1 cellular context compared by ENCODE assay signal in genomic region chr13:50521750-50522149, GRCh38.
TF ChIP-seq lines count a peak whose summit lies in the region.

No MANE protein-coding gene starts in this region.

TF ChIP-seq in GM23338, 12 proteins besides CTCF, POLR2A, EP300 and RAD21 (continued from another document):
- TF ChIP-seq ZNF462 (CRISPR knock-in tag; IDR thresholded peaks at IDR 0.05) (no peak), ETS1 (IDR thresholded peaks at IDR 0.05) (no peak), ZNF331 (CRISPR knock-in tag; IDR thresholded peaks at IDR 0.05; ENCODE audit: low read depth) (no peak), POLR2AphosphoS5 (IDR thresholded peaks at IDR 0.05; ENCODE audit: low read depth) (no peak), REST (IDR thresholded peaks at IDR 0.05; ENCODE audit: unreplicated experiment) (no peak), JUNB (IDR thresholded peaks at IDR 0.05; ENCODE audit: unreplicated experiment) (no peak), EZH2 (IDR thresholded peaks at IDR 0.05; ENCODE audit: low read depth, unreplicated experiment) (no peak), STAT1 (IDR thresholded peaks at IDR 0.05; ENCODE audit: unreplicated experiment) (no peak)
